ENCODE assay signal across 20 cellular contexts in genomic region chr22:36103891-36104290, GRCh38. TPM values are rescaled to one million over a fixed set of nuclear protein-coding genes. Genes with fewer than 3 reads are reported as not detected.
"Had no signal": no experiment of that assay in that cellular context is flagged by ENCODE, and none has a peak within 500 bp of the region (broad histone marks: within the 10 kb centered on the region; RNA-seq: fewer than 3 reads in every experiment).

No MANE protein-coding gene starts in this region.

- H3K27ac ChIP-seq: KMS-11, SJCRH30 had no signal

- H3K4me3 ChIP-seq: SJCRH30 had no signal

- H3K36me3 ChIP-seq: SJCRH30 had no signal

- H3K9me3 ChIP-seq: SJCRH30 had no signal

- H3K27me3 ChIP-seq: SJCRH30 had no signal

- ATAC-seq: HepG2, SK-N-SH treated with all-trans-retinoic acid at 6 μM for 48 hours had no signal

- DNase-seq: IMR-90, Kasumi-1, MM.1S, NCI-H1092 treated with DMSO at 0.1 percent for 48 hours, NCI-H1436, NCI-H187, NCI-H2029, NCI-H2081 treated with DMSO at 0.1 percent for 48 hours, NCI-H2171, NCI-H345, NCI-H446 treated with DMSO at 0.1 percent for 48 hours, NCI-H524, NCI-H526 treated with DMSO at 0.1 percent for 48 hours, NCI-H748 treated with DMSO at 0.1 percent for 48 hours, RPMI8226, SHP77, SJCRH30 had no signal

- H3K4me1 ChIP-seq: SJCRH30 had no signal

RNA-seq across cellular contexts. Expression of gene APOL3, which starts 56.7 kb away (rescaled TPM):
- total RNA-seq: SJCRH30 had no signal
